Comparison of ENCODE assay signal across 28 cellular contexts in the genomic region with DNA sequence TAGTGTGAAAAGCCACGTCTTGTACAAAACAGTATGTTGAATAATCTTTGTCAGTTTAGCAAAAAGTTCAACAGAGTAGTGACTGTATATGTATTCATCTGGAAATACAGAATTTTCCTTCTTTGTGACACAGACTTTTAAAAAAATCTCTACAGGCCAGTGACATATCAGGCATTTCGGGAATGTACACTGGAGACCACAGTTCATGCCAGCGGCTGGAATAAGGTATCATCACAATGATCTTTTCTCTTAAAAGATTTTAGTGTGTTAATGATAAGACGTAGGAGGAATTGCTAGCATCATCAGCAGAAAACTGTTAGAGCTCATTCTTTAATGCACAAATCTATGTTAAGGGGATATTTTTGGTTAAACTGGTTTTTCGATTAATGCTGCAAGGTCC.
"Had no signal": no experiment of that assay in that cellular context is flagged by ENCODE, and none has a peak within 500 bp of the region (broad histone marks: within the 10 kb centered on the region; RNA-seq: fewer than 3 reads in every experiment).

No MANE protein-coding gene starts in this region.

- H3K4me3 ChIP-seq: body of pancreas, heart right ventricle, left lung, lower lobe of right lung, neural progenitor cell, psoas muscle, spleen, suprapubic skin, tibial artery had no signal

- H3K79me2 ChIP-seq: parathyroid adenoma had no signal

- H2AFZ ChIP-seq: neural progenitor cell, parathyroid adenoma had no signal

- H3K4me1 ChIP-seq: body of pancreas, lower lobe of right lung, neural progenitor cell, parathyroid adenoma, suprapubic skin, tibial artery had no signal

- H3K4me2 ChIP-seq: neural progenitor cell had no signal

- DNase-seq: activated CD4-positive, alpha-beta memory T cell treated with anti-CD3 and anti-CD28 coated beads, Interleukin-2, amount 10 ng/mL, durations not matched to agents 7 days and 5 days; activated CD4-positive, alpha-beta T cell treated with anti-CD3 and anti-CD28 coated beads for 1 hour; activated CD4-positive, alpha-beta T cell treated with anti-CD3 and anti-CD28 coated beads, Interleukin-2, amount 10 ng/mL, durations not matched to agents 7 days and 5 days; activated gamma-delta T cell treated with Interleukin-2 at 50 U/mL for 16 hours; activated naive CD4-positive, alpha-beta T cell treated with anti-CD3 and anti-CD28 coated beads, Interleukin-2, amount 50 U/mL, for 16 hours; activated T-cell treated with anti-CD3 and anti-CD28 coated beads, Interleukin-2, amount 50 U/mL, for 4 hours; amygdala; body of pancreas; endodermal cell; foreskin fibroblast; heart right ventricle; kidney glomerular epithelial cell; left lung; lower lobe of right lung; mesenchymal stem cell; natural killer cell; occipital lobe; psoas muscle; spleen; stimulated activated naive CD4-positive, alpha-beta T cell; T-helper 17 cell; tibial artery had no signal

- H3K27me3 ChIP-seq: body of pancreas, heart right ventricle, left lung, neural progenitor cell, spleen, suprapubic skin, tibial artery had no signal

- H3K9me3 ChIP-seq: body of pancreas, heart right ventricle, left lung, lower lobe of right lung, psoas muscle, spleen, suprapubic skin, tibial artery had no signal

- H3K27ac ChIP-seq: body of pancreas, heart right ventricle, left lung, lower lobe of right lung, neural progenitor cell, parathyroid adenoma, psoas muscle, spleen, suprapubic skin, tibial artery had no signal

- ATAC-seq: activated T-cell treated with anti-CD3 and anti-CD28 coated beads, Interleukin-2, amount 50 U/mL, for 4 hours; activated T-helper 17 cell treated with anti-CD3 and anti-CD28 coated beads, Interleukin-2, amount 50 U/mL, for 72 hours; body of pancreas; esophagus mucosa; left lung; lower lobe of right lung; natural killer cell; psoas muscle; T-helper 17 cell; WTC11 had no signal

- H3K9ac ChIP-seq: neural progenitor cell, parathyroid adenoma had no signal

- H3K36me3 ChIP-seq: neural progenitor cell had no signal
